Comparison of ENCODE assay signal across 12 cellular contexts in genomic region chr10:103276251-103276936, GRCh38. TPM values are rescaled to one million over a fixed set of nuclear protein-coding genes. Genes with fewer than 3 reads are reported as not detected.
A peak's percentile ranks its signal among the peaks of the same experiment; 100 is the strongest.
DNase-seq lines count a peak whose midpoint lies in the region; ATAC-seq and TF ChIP-seq lines count a peak whose summit lies in the region.
"Had no signal": no experiment of that assay in that cellular context is flagged by ENCODE, and none has a peak within 500 bp of the region (broad histone marks: within the 10 kb centered on the region; RNA-seq: fewer than 3 reads in every experiment).

No MANE protein-coding gene starts in this region.

- DNase-seq in activated CD4-positive, alpha-beta T cell treated with anti-CD3 and anti-CD28 coated beads for 48 hours, result peak; percentile 2
- no peak for DNase-seq in activated CD4-positive, alpha-beta T cell treated with anti-CD3 and anti-CD28 coated beads for 1 hour
- DNase-seq in SK-N-DZ (ENCODE audit: low spot score) (peak; percentile 46), esophagus muscularis mucosa (ENCODE audit: extremely low spot score) (no peak), NCI-H1048 (lab: John Stamatoyannopoulos, UW) (no peak), Karpas-422 (no peak), upper lobe of right lung (no peak)

- TF ChIP-seq POLR2A in esophagus muscularis mucosa (IDR thresholded peaks at IDR 0.05; ENCODE audit: low read depth), result no peak

- H3K36me3 ChIP-seq in esophagus muscularis mucosa (no peaks in the 10 kb centered on the region), Karpas-422 (ENCODE audit: insufficient read depth, low read length) (no peaks in the 10 kb centered on the region), upper lobe of right lung (no peaks in the 10 kb centered on the region)

- H3K79me2 ChIP-seq in Karpas-422 (ENCODE audit: low read length), result no peaks in the 10 kb centered on the region

- H3K4me3 ChIP-seq in esophagus muscularis mucosa, result peak overlapping the region; percentile 32 to 43 (median 38)
- H3K4me3 ChIP-seq in skin epidermis, result peak overlapping the region in 4 of 7 experiments; percentile 13 to 34 (median 30)
- H3K4me3 ChIP-seq in Karpas-422 (ENCODE audit: low read length), result no peak overlapping the region
- no peak overlapping the region for H3K4me3 ChIP-seq in upper lobe of right lung

- H3K9me3 ChIP-seq in esophagus muscularis mucosa (no peaks in the 10 kb centered on the region), Karpas-422 (ENCODE audit: low read length) (no peaks in the 10 kb centered on the region), upper lobe of right lung (no peaks in the 10 kb centered on the region)

- no peak overlapping the region for H3K4me2 ChIP-seq in Karpas-422 (ENCODE audit: low read depth, low read length, poor library complexity, severe bottlenecking)

- H3K9ac ChIP-seq in Karpas-422 (ENCODE audit: low read length), result no peak overlapping the region

- TF ChIP-seq CTCF in esophagus muscularis mucosa (IDR thresholded peaks at IDR 0.05), result no peak
- TF ChIP-seq CTCF in upper lobe of right lung (IDR thresholded peaks at IDR 0.05), result no peak

- H3K9me2 ChIP-seq in Karpas-422 (replicated peaks; ENCODE audit: insufficient read depth, low read length), result no peaks in the 10 kb centered on the region

- no peak for TF ChIP-seq EP300 in esophagus muscularis mucosa (IDR thresholded peaks at IDR 0.05)

- no peak overlapping the region for H2AFZ ChIP-seq in Karpas-422 (ENCODE audit: low read length)

- ATAC-seq in upper lobe of right lung, result no peak
- ATAC-seq: HCT116 had no signal

- WGBS in esophagus muscularis mucosa, result 15% methylated on average over 22 of the region's 25 CpGs

- H3K27me3 ChIP-seq in esophagus muscularis mucosa (peaks cover 16 to 62% (median 42%) of the 10 kb centered on the region in 4 donors), Karpas-422 (ENCODE audit: low read length) (no peaks in the 10 kb centered on the region), upper lobe of right lung (peaks cover 57% of the 10 kb centered on the region)

- H3K27ac ChIP-seq in esophagus muscularis mucosa (replicated peaks in 1 of 4) (no peak overlapping the region), skin epidermis (no peak overlapping the region), Karpas-422 (ENCODE audit: low read length) (no peak overlapping the region), upper lobe of right lung (no peak overlapping the region)
- H3K27ac ChIP-seq: epithelial cell of prostate had no signal

- H4K20me1 ChIP-seq in Karpas-422 (ENCODE audit: insufficient read depth, low read depth, low read length), result no peaks in the 10 kb centered on the region

- intact Hi-C loops in esophagus muscularis mucosa (cut with DNase I), result no loop called here
- intact Hi-C loops in upper lobe of right lung (cut with DNase I), result no loop called here

- H3K4me1 ChIP-seq in esophagus muscularis mucosa, result peaks cover 8 to 25% (median 19%) of the 10 kb centered on the region in 4 donors
- no peaks in the 10 kb centered on the region for H3K4me1 ChIP-seq in Karpas-422 (ENCODE audit: low read length)
- H3K4me1 ChIP-seq in upper lobe of right lung, result peaks cover 7% of the 10 kb centered on the region

RNA-seq across cellular contexts. Expression of gene INA, which starts 0.5 kb away (rescaled TPM):
- polyA plus RNA-seq in SK-N-DZ (2014; cell fraction: cytosol; rRNA removed), result 133 and 147 TPM in 2 replicates
- 52.9 and 66.2 TPM in 2 replicates for polyA plus RNA-seq in SK-N-DZ (2014; cell fraction: nucleus; rRNA removed)
- total RNA-seq in esophagus muscularis mucosa (1 to 10 TPM; 1.6 to 3.1 (median 2.3) TPM), upper lobe of right lung (not detected)
- not detected in 2 replicates for total RNA-seq in Karpas-422 (2014; rRNA removed; shearing (Covaris generic); ENCODE audit: low replicate concordance)
- total RNA-seq: LHCN-M2, mesenteric fat pad had no signal

RNA-seq across cellular contexts. Expression of gene RPEL1, which starts 30.7 kb away (rescaled TPM):
- not detected in 2 replicates for polyA plus RNA-seq in SK-N-DZ (2014; cell fraction: cytosol; rRNA removed)
- not detected in 2 replicates for polyA plus RNA-seq in SK-N-DZ (2014; cell fraction: nucleus; rRNA removed)
- total RNA-seq in esophagus muscularis mucosa, result under 1 TPM in 1 of 4 donors, not detected in 3; 0.17 TPM
- total RNA-seq in Karpas-422 (2014; rRNA removed; shearing (Covaris generic); ENCODE audit: low replicate concordance), result not detected in 2 replicates
- not detected for total RNA-seq in upper lobe of right lung
- total RNA-seq: LHCN-M2, mesenteric fat pad had no signal

Comparison
In these comparisons a context has a peak if more than half of its experiments do, and no peak if none do; other contexts are left out.
1. DNase-seq: peak in activated CD4-positive, alpha-beta T cell treated with anti-CD3 and anti-CD28 coated beads for 48 hours (single experiment) and SK-N-DZ (single experiment); none in activated CD4-positive, alpha-beta T cell treated with anti-CD3 and anti-CD28 coated beads for 1 hour (single experiment), esophagus muscularis mucosa (single experiment), NCI-H1048 (single experiment), Karpas-422 (single experiment) and upper lobe of right lung (single experiment).
2. H3K4me3 ChIP-seq: peak in esophagus muscularis mucosa (4 of 4) and skin epidermis (4 of 7); none in Karpas-422 (single experiment) and upper lobe of right lung (single experiment).